25 cellular contexts compared by ENCODE assay signal in genomic region chr4:98571161-98571786, GRCh38.
A peak's percentile ranks its signal among the peaks of the same experiment; 100 is the strongest.
DNase-seq lines count a peak whose midpoint lies in the region; ATAC-seq and TF ChIP-seq lines count a peak whose summit lies in the region.
"Had no signal": no experiment of that assay in that cellular context is flagged by ENCODE, and none has a peak within 500 bp of the region (broad histone marks: within the 10 kb centered on the region; RNA-seq: fewer than 3 reads in every experiment).

No MANE protein-coding gene starts in this region.

- H3K27ac Mint-ChIP-seq in activated CD8-positive, alpha-beta T cell treated with anti-CD3 and anti-CD28 coated beads for 36 hours: peak overlapping the region; percentile 79
- no peak overlapping the region for H3K27ac Mint-ChIP-seq in activated CD8-positive, alpha-beta T cell treated with anti-CD3 and anti-CD28 coated beads, Interleukin-2, amount 10 ng/mL, durations not matched to agents 7 days and 5 days
- peak overlapping the region; percentile 96 for H3K27ac Mint-ChIP-seq in glutamatergic neuron (ENCODE audit: unreplicated experiment)
- H3K27ac Mint-ChIP-seq: CD8-positive, alpha-beta T cell; T-helper 1 cell treated with Interleukin-12 subunit alpha and Interleukin-12 subunit beta and Interleukin-4 antibody, amounts not matched to agents 30 μg/mL and 1 μg/mL, for 36 hours had no signal

- peak; percentile 54 for ATAC-seq in activated CD8-positive, alpha-beta T cell treated with anti-CD3 and anti-CD28 coated beads for 36 hours
- no peak for ATAC-seq in activated CD8-positive, alpha-beta T cell treated with anti-CD3 and anti-CD28 coated beads, Interleukin-2, amount 10 ng/mL, durations not matched to agents 7 days and 5 days
- ATAC-seq in stimulated activated naive CD8-positive, alpha-beta T cell treated with anti-CD3 and anti-CD28 coated beads, Interleukin-15, Interleukin-2, amounts not matched to agents 100 U/mL and 50 U/mL, for 24 hours: peak; percentile 64
- ATAC-seq: A549; CD8-positive, alpha-beta T cell had no signal

- H3K4me1 Mint-ChIP-seq in activated CD8-positive, alpha-beta T cell treated with anti-CD3 and anti-CD28 coated beads for 36 hours (ENCODE audit: low read depth): peaks cover 31% of the 10 kb centered on the region
- H3K4me1 Mint-ChIP-seq in activated CD8-positive, alpha-beta T cell treated with anti-CD3 and anti-CD28 coated beads, Interleukin-2, amount 10 ng/mL, durations not matched to agents 7 days and 5 days (ENCODE audit: low read depth): peaks cover 2% of the 10 kb centered on the region
- H3K4me1 Mint-ChIP-seq in glutamatergic neuron (ENCODE audit: low read depth, unreplicated experiment): peaks cover 68% of the 10 kb centered on the region

- H3K9me3 Mint-ChIP-seq in activated CD8-positive, alpha-beta T cell treated with anti-CD3 and anti-CD28 coated beads for 36 hours: no peaks in the 10 kb centered on the region
- H3K9me3 Mint-ChIP-seq in activated CD8-positive, alpha-beta T cell treated with anti-CD3 and anti-CD28 coated beads, Interleukin-2, amount 10 ng/mL, durations not matched to agents 7 days and 5 days (ENCODE audit: insufficient read depth): no peaks in the 10 kb centered on the region
- peaks cover 8% of the 10 kb centered on the region for H3K9me3 Mint-ChIP-seq in glutamatergic neuron (ENCODE audit: unreplicated experiment)
- H3K9me3 Mint-ChIP-seq: CD8-positive, alpha-beta T cell; T-helper 1 cell treated with Interleukin-12 subunit alpha and Interleukin-12 subunit beta and Interleukin-4 antibody, amounts not matched to agents 30 μg/mL and 1 μg/mL, for 36 hours had no signal

- H3K36me3 ChIP-seq in breast epithelium: no peaks in the 10 kb centered on the region
- H3K36me3 ChIP-seq: vagina had no signal

- H3K4me3 Mint-ChIP-seq in activated CD8-positive, alpha-beta T cell treated with anti-CD3 and anti-CD28 coated beads for 36 hours: no peak overlapping the region
- no peak overlapping the region for H3K4me3 Mint-ChIP-seq in activated CD8-positive, alpha-beta T cell treated with anti-CD3 and anti-CD28 coated beads, Interleukin-2, amount 10 ng/mL, durations not matched to agents 7 days and 5 days
- no peak overlapping the region for H3K4me3 Mint-ChIP-seq in glutamatergic neuron (ENCODE audit: unreplicated experiment)
- H3K4me3 Mint-ChIP-seq: CD8-positive, alpha-beta T cell; T-helper 1 cell treated with Interleukin-12 subunit alpha and Interleukin-12 subunit beta and Interleukin-4 antibody, amounts not matched to agents 30 μg/mL and 1 μg/mL, for 36 hours had no signal

- peak overlapping the region; percentile 75; the same call in 1 of the 2 replicates for H3K27ac ChIP-seq in VCaP
- no peak overlapping the region for H3K27ac ChIP-seq in breast epithelium
- H3K27ac ChIP-seq: A549, testis, vagina had no signal

- peak; percentile 5 for DNase-seq in activated CD8-positive, alpha-beta T cell treated with anti-CD3 and anti-CD28 coated beads for 36 hours
- DNase-seq in activated CD8-positive, alpha-beta T cell treated with anti-CD3 and anti-CD28 coated beads, Interleukin-2, amount 10 ng/mL, durations not matched to agents 7 days and 5 days: no peak
- DNase-seq in glutamatergic neuron: no peak
- DNase-seq in stimulated activated naive CD8-positive, alpha-beta T cell treated with anti-CD3 and anti-CD28 coated beads, Interleukin-15, Interleukin-2, amounts not matched to agents 100 U/mL and 50 U/mL, for 24 hours: peak; percentile 15
- DNase-seq in UCSD-AML1 (lab: John Stamatoyannopoulos, UW; ENCODE audit: unreplicated experiment): no peak
- DNase-seq in NCI-H1436 (lab: John Stamatoyannopoulos, UW): no peak
- no peak for DNase-seq in breast epithelium (ENCODE audit: low spot score in 2 of 2)
- DNase-seq: activated CD4-positive, alpha-beta T cell treated with anti-CD3 and anti-CD28 coated beads, Interleukin-2, amount 50 U/mL, for 48 hours; activated naive CD4-positive, alpha-beta T cell; amygdala; CD8-positive, alpha-beta T cell; central memory CD4-positive, alpha-beta T cell; DMS153; GOT3; MM.1S; NCI-H1694 treated with DMSO at 0.1 percent for 48 hours; NCI-H2171 treated with DMSO at 0.1 percent for 48 hours; NCI-H526; RPMI8226; testis had no signal

- POLR2A ChIA-PET in activated CD8-positive, alpha-beta T cell treated with anti-CD3 and anti-CD28 coated beads for 36 hours (lab: Charles Lee): no interaction called here
- POLR2A ChIA-PET in activated CD8-positive, alpha-beta T cell treated with anti-CD3 and anti-CD28 coated beads, Interleukin-2, amount 10 ng/mL, durations not matched to agents 7 days and 5 days (lab: Charles Lee): interaction anchor here (0.6 kb wide), 1 partner anchor 437 kb away, joined by 7 read pairs; no protein-coding TSS in a partner anchor

- no peak for TF ChIP-seq CTCF in activated CD8-positive, alpha-beta T cell treated with anti-CD3 and anti-CD28 coated beads for 36 hours (IDR thresholded peaks at IDR 0.05)
- TF ChIP-seq CTCF in VCaP (conservative IDR thresholded peaks at IDR 0.05) (no peak), glutamatergic neuron (IDR thresholded peaks at IDR 0.05; ENCODE audit: partially characterized antibody, unreplicated experiment) (no peak), breast epithelium (IDR thresholded peaks at IDR 0.05) (no peak)

- H3K27me3 ChIP-seq in breast epithelium: no peaks in the 10 kb centered on the region
- H3K27me3 ChIP-seq: testis, vagina had no signal

- no peak for TF ChIP-seq POLR2A in breast epithelium (IDR thresholded peaks at IDR 0.05)

- CTCF ChIA-PET in activated CD8-positive, alpha-beta T cell treated with anti-CD3 and anti-CD28 coated beads for 36 hours (lab: Charles Lee): no interaction called here
- CTCF ChIA-PET in activated CD8-positive, alpha-beta T cell treated with anti-CD3 and anti-CD28 coated beads, Interleukin-2, amount 10 ng/mL, durations not matched to agents 7 days and 5 days (lab: Charles Lee): no interaction called here

- no peak overlapping the region for H3K4me3 ChIP-seq in breast epithelium
- H3K4me3 ChIP-seq: A549, lung, testis, vagina had no signal

- H3K36me3 Mint-ChIP-seq in activated CD8-positive, alpha-beta T cell treated with anti-CD3 and anti-CD28 coated beads for 36 hours (ENCODE audit: low read depth): peaks cover 22% of the 10 kb centered on the region
- peaks cover 19% of the 10 kb centered on the region for H3K36me3 Mint-ChIP-seq in activated CD8-positive, alpha-beta T cell treated with anti-CD3 and anti-CD28 coated beads, Interleukin-2, amount 10 ng/mL, durations not matched to agents 7 days and 5 days (ENCODE audit: low read depth)
- no peaks in the 10 kb centered on the region for H3K36me3 Mint-ChIP-seq in glutamatergic neuron (ENCODE audit: unreplicated experiment)

- H3K27me3 Mint-ChIP-seq in activated CD8-positive, alpha-beta T cell treated with anti-CD3 and anti-CD28 coated beads for 36 hours: no peaks in the 10 kb centered on the region
- no peaks in the 10 kb centered on the region for H3K27me3 Mint-ChIP-seq in activated CD8-positive, alpha-beta T cell treated with anti-CD3 and anti-CD28 coated beads, Interleukin-2, amount 10 ng/mL, durations not matched to agents 7 days and 5 days (ENCODE audit: low read depth)
- peaks cover 5% of the 10 kb centered on the region for H3K27me3 Mint-ChIP-seq in glutamatergic neuron (ENCODE audit: unreplicated experiment)

- H3K4me1 ChIP-seq in breast epithelium: no peaks in the 10 kb centered on the region
- H3K4me1 ChIP-seq: A549 had no signal

- intact Hi-C loops in activated CD8-positive, alpha-beta T cell treated with anti-CD3 and anti-CD28 coated beads for 36 hours (cut with micrococcal nuclease): no loop called here
- intact Hi-C loops in breast epithelium (cut with DNase I; ENCODE audit: low total_unique reads): no loop called here

- no peaks in the 10 kb centered on the region for H3K9me3 ChIP-seq in breast epithelium
- H3K9me3 ChIP-seq: A549, testis, vagina had no signal

Comparison
In these comparisons a context has a peak if more than half of its experiments do, and no peak if none do; other contexts are left out.
1. DNase-seq: peak in activated CD8-positive, alpha-beta T cell treated with anti-CD3 and anti-CD28 coated beads for 36 hours (single experiment) and stimulated activated naive CD8-positive, alpha-beta T cell treated with anti-CD3 and anti-CD28 coated beads, Interleukin-15, Interleukin-2, amounts not matched to agents 100 U/mL and 50 U/mL, for 24 hours (single experiment); none in activated CD8-positive, alpha-beta T cell treated with anti-CD3 and anti-CD28 coated beads, Interleukin-2, amount 10 ng/mL, durations not matched to agents 7 days and 5 days (single experiment), glutamatergic neuron (single experiment), UCSD-AML1 (single experiment), NCI-H1436 (single experiment) and breast epithelium (0 of 2).